ENCODE assay signal across 23 cellular contexts in genomic region chr18:12438257-12438656, GRCh38.
"Had no signal": no experiment of that assay in that cellular context is flagged by ENCODE, and none has a peak within 500 bp of the region (broad histone marks: within the 10 kb centered on the region; RNA-seq: fewer than 3 reads in every experiment).

No MANE protein-coding gene starts in this region.

- H3K4me1 ChIP-seq: SJSA1 had no signal

- DNase-seq: KBM-7, NCI-H1092, NCI-H1105 treated with DMSO at 0.1 percent for 48 hours, NCI-H1417 treated with DMSO at 0.1 percent for 48 hours, NCI-H1694 treated with DMSO at 0.1 percent for 48 hours, NCI-H1930, NCI-H2081 treated with DMSO at 0.1 percent for 48 hours, NCI-H2171, NCI-H226, NCI-H446, NCI-H524 treated with DMSO at 0.1 percent for 48 hours, NCI-H69, NCI-H774, Right ventricle myocardium superior, RPMI8226, SIG-M5, SW 1271 had no signal

- H3K9me3 Mint-ChIP-seq: IgD-negative memory B cell had no signal

- H3K9me3 ChIP-seq: SJSA1 had no signal

- H3K27ac Mint-ChIP-seq: IgD-negative memory B cell had no signal

- H3K4me3 ChIP-seq: SJSA1, SK-N-MC had no signal

- H3K36me3 Mint-ChIP-seq: IgD-negative memory B cell had no signal

- H3K4me3 Mint-ChIP-seq: IgD-negative memory B cell had no signal

- H3K27me3 Mint-ChIP-seq: IgD-negative memory B cell had no signal

- H3K27ac ChIP-seq: HL-60, SJSA1, SK-N-MC had no signal

- H3K4me1 Mint-ChIP-seq: IgD-negative memory B cell had no signal

- FAIRE-seq: HTR-8/SVneo, RCC 7860 had no signal

- H3K27me3 ChIP-seq: SJSA1 had no signal
